In the genomic region with DNA sequence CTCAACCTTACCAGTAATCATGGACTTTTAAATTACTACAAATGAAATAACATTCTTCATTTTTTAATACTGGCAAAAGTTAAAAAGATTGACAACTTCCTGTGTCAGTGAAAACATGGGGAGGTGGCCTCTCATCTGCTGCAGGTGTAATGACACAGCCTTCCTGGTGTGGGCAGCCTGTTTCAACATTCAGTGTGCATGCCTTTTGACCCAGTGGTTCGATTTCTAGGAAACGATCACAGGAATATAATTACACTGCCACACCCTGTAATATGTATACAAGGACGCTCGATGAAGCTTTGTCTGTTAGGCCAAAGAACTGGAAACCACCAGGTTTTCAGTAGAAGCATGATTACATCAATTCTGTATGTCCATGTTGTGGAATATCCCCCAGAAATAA, we compare ENCODE assay signal across 9 cellular contexts.
A peak's percentile ranks its signal among the peaks of the same experiment; 100 is the strongest.
DNase-seq lines count a peak whose midpoint lies in the region; ATAC-seq, FAIRE-seq and TF ChIP-seq lines count a peak whose summit lies in the region.
"Had no signal": no experiment of that assay in that cellular context is flagged by ENCODE, and none has a peak within 500 bp of the region (broad histone marks: within the 10 kb centered on the region; RNA-seq: fewer than 3 reads in every experiment).

No MANE protein-coding gene starts in this region.

- peak; percentile 65 for DNase-seq in NCI-H82 (lab: John Stamatoyannopoulos, UW)
- DNase-seq in NCI-H82 treated with DMSO at 0.1 percent for 48 hours (lab: John Stamatoyannopoulos, UW; ENCODE audit: unreplicated experiment), result no peak
- peak; percentile 49 to 73 for DNase-seq in NCI-H526 (lab: John Stamatoyannopoulos, UW)
- DNase-seq in activated T-cell treated with anti-CD3 and anti-CD28 coated beads, Interleukin-2, amount 50 U/mL, for 1 hour, result peak; percentile 50
- peak; percentile 57 for DNase-seq in HepG2 (ENCODE audit: low spot score)

- TF ChIP-seq EP300 in HepG2 (IDR thresholded peaks at IDR 0.05; ENCODE audit: low read depth in 2 of 2, low read length in 2 of 2) (no peak), HepG2 (CRISPR knock-in tag; IDR thresholded peaks at IDR 0.05; ENCODE audit: borderline replicate concordance) (no peak), gastroesophageal sphincter (IDR thresholded peaks at IDR 0.05) (no peak)

- POLR2A ChIA-PET in HepG2 (lab: Yijun Ruan, JAX), result interaction anchor here (1.2 kb wide), 1 partner anchor 262 kb away, joined by 3 read pairs; the partner anchor contains the start of genes AUP1 and HTRA2

- ATAC-seq in HepG2 (peak; percentile 91), HG03565 (IDR thresholded peaks at IDR 0.05; ENCODE audit: unreplicated experiment) (no peak), gastroesophageal sphincter (no peak), HG03439 (IDR thresholded peaks at IDR 0.05; ENCODE audit: unreplicated experiment) (no peak)

- 0 out of 2 replicates have a peak, but pooled peaks have one; percentile 26 for TF ChIP-seq RAD21 in HepG2 (CRISPR knock-in tag; IDR thresholded peaks at IDR 0.05)

- no peak overlapping the region for H3K27ac ChIP-seq in HepG2 (ENCODE audit: extremely low read length, insufficient read depth, low read length)
- no peak overlapping the region for H3K27ac ChIP-seq in gastroesophageal sphincter
- H3K27ac ChIP-seq: BLaER1 had no signal

- H3K79me2 ChIP-seq in HepG2 (ENCODE audit: insufficient read depth, low read length), result no peaks in the 10 kb centered on the region

- TF ChIP-seq POLR2A in HepG2 (IDR thresholded peaks at IDR 0.05; ENCODE audit: insufficient read depth in 1 of 2, low read depth in 2 of 2, low read length in 2 of 2), result no peak
- no peak for TF ChIP-seq POLR2A in gastroesophageal sphincter (IDR thresholded peaks at IDR 0.05)

- H3K4me2 ChIP-seq in HepG2 (ENCODE audit: low read depth, low read length), result peak overlapping the region; percentile 10; the same call in 1 of the 2 replicates
- H3K4me2 ChIP-seq: BLaER1 had no signal

- no peaks in the 10 kb centered on the region for H3K36me3 ChIP-seq in HepG2 (replicated peaks in 1 of 2; ENCODE audit: control insufficient read depth in 1 of 2, insufficient read depth in 2 of 2, low read length in 2 of 2)
- H3K36me3 ChIP-seq in gastroesophageal sphincter, result peaks cover 0 to 13% of the 10 kb centered on the region in 2 donors
- H3K36me3 ChIP-seq: BLaER1 had no signal

- no peaks in the 10 kb centered on the region for H4K20me1 ChIP-seq in HepG2 (ENCODE audit: insufficient read depth, low read length)
- H4K20me1 ChIP-seq: BLaER1 had no signal

- H3K9me3 ChIP-seq in HepG2 (ENCODE audit: low read length) (no peaks in the 10 kb centered on the region), gastroesophageal sphincter (no peaks in the 10 kb centered on the region)
- H3K9me3 ChIP-seq: BLaER1 had no signal

- WGBS in HepG2 (ENCODE audit: low lambda C conversion rate), result 1% methylated on average over 4 of the region's 4 CpGs
- 49 to 51% methylated on average over 4 of the region's 4 CpGs for WGBS in gastroesophageal sphincter (ENCODE audit: low coverage in 1 of 2), 2 donors

- H2AFZ ChIP-seq in HepG2 (ENCODE audit: low read length), result no peak overlapping the region

- CTCF ChIA-PET in HepG2 (lab: Yijun Ruan, JAX; ENCODE audit: low intra/inter-chr PET ratio, low total read pairs), result interaction anchor here (2.1 kb wide), 1 partner anchor 68 kb away, joined by 7 read pairs; no protein-coding TSS in a partner anchor

- intact Hi-C loops in HepG2 (cut with micrococcal nuclease; ENCODE audit: unreplicated experiment), result loop anchor here (1.0 to 5.0 kb wide), 2 partner anchors 67 to 125 kb away; no protein-coding TSS in a partner anchor

- BruUV-seq in HepG2 (replicated peaks; lab: Mats Ljungman, UMichigan), result no TSS peak

- TF ChIP-seq CTCF in HepG2 (CRISPR knock-in tag; IDR thresholded peaks at IDR 0.05) (peak; percentile 79), gastroesophageal sphincter (IDR thresholded peaks at IDR 0.05) (no peak)

- H3K27me3 ChIP-seq in HepG2 (ENCODE audit: control insufficient read depth in 1 of 2, insufficient read depth in 2 of 2, low read length in 2 of 2) (peaks cover 0 to 2% of the 10 kb centered on the region in 2 experiments; a peak in 3 of 5 replicates), gastroesophageal sphincter (no peaks in the 10 kb centered on the region)
- H3K27me3 ChIP-seq: BLaER1 had no signal

- FAIRE-seq in HepG2 (lab: Jason Lieb, UNC), result peak; percentile 87

- in situ Hi-C loops in HepG2 (cut with HindIII; ENCODE audit: extremely low pct_ligation_motif_present, low pct_unique_long_range_greater_than_20kb), result no loop called here

- no peak overlapping the region for H3K9ac ChIP-seq in HepG2 (ENCODE audit: insufficient read depth, low read depth, low read length)
- H3K9ac ChIP-seq: BLaER1 had no signal

- H3K4me3 ChIP-seq in HepG2 (replicated peaks in 1 of 3; ENCODE audit: insufficient read depth in 1 of 3, low read depth in 2 of 3, low read length in 3 of 3) (no peak overlapping the region), gastroesophageal sphincter (no peak overlapping the region)
- H3K4me3 ChIP-seq: BLaER1 had no signal

- H3K4me1 ChIP-seq in HepG2 (ENCODE audit: insufficient read depth, low read length) (peaks cover 6% of the 10 kb centered on the region), gastroesophageal sphincter (no peaks in the 10 kb centered on the region)

TF ChIP-seq in HepG2, 621 proteins besides CTCF, POLR2A, EP300 and RAD21 (continues in another document):
- TF ChIP-seq GMEB1 (CRISPR knock-in tag; IDR thresholded peaks at IDR 0.05; ENCODE audit: borderline replicate concordance) (no peak), KMT2A (CRISPR knock-in tag; IDR thresholded peaks at IDR 0.05) (no peak), STAG1 (CRISPR knock-in tag; IDR thresholded peaks at IDR 0.05) (peak; percentile 75), ZNF569 (CRISPR knock-in tag; IDR thresholded peaks at IDR 0.05; ENCODE audit: borderline replicate concordance) (no peak), ZNF124 (CRISPR knock-in tag; IDR thresholded peaks at IDR 0.05) (no peak), SNRNP70 (IDR thresholded peaks at IDR 0.05; ENCODE audit: low read depth, low read length) (no peak), SAP130 (CRISPR knock-in tag; IDR thresholded peaks at IDR 0.05; ENCODE audit: low read depth) (peak; percentile 37; the same call in 1 of the 2 replicates)
- TF ChIP-seq, protein P1, sequence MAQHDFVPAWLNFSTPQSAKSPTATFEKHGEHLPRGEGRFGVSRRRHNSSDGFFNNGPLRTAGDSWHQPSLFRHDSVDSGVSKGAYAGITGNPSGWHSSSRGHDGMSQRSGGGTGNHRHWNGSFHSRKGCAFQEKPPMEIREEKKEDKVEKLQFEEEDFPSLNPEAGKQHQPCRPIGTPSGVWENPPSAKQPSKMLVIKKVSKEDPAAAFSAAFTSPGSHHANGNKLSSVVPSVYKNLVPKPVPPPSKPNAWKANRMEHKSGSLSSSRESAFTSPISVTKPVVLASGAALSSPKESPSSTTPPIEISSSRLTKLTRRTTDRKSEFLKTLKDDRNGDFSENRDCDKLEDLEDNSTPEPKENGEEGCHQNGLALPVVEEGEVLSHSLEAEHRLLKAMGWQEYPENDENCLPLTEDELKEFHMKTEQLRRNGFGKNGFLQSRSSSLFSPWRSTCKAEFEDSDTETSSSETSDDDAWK (CRISPR knock-in tag; IDR thresholded peaks at IDR 0.05), result no peak
- TF ChIP-seq, protein P2, sequence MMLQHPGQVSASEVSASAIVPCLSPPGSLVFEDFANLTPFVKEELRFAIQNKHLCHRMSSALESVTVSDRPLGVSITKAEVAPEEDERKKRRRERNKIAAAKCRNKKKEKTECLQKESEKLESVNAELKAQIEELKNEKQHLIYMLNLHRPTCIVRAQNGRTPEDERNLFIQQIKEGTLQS (CRISPR knock-in tag; IDR thresholded peaks at IDR 0.05), result no peak
- TF ChIP-seq, protein P3, sequence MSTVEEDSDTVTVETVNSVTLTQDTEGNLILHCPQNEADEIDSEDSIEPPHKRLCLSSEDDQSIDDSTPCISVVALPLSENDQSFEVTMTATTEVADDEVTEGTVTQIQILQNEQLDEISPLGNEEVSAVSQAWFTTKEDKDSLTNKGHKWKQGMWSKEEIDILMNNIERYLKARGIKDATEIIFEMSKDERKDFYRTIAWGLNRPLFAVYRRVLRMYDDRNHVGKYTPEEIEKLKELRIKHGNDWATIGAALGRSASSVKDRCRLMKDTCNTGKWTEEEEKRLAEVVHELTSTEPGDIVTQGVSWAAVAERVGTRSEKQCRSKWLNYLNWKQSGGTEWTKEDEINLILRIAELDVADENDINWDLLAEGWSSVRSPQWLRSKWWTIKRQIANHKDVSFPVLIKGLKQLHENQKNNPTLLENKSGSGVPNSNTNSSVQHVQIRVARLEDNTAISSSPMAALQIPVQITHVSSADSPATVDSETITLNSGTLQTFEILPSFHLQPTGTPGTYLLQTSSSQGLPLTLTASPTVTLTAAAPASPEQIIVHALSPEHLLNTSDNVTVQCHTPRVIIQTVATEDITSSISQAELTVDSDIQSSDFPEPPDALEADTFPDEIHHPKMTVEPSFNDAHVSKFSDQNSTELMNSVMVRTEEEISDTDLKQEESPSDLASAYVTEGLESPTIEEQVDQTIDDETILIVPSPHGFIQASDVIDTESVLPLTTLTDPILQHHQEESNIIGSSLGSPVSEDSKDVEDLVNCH (CRISPR knock-in tag; IDR thresholded peaks at IDR 0.05), result no peak
